19 cellular contexts compared by ENCODE assay signal in genomic region chr4:5993876-5994811, GRCh38. TPM values are rescaled to one million over a fixed set of nuclear protein-coding genes. Genes with fewer than 3 reads are reported as not detected.
"Had no signal": no experiment of that assay in that cellular context is flagged by ENCODE, and none has a peak within 500 bp of the region (broad histone marks: within the 10 kb centered on the region; RNA-seq: fewer than 3 reads in every experiment).

No MANE protein-coding gene starts in this region.

- H3K4me3 ChIP-seq: ascending aorta, breast epithelium, esophagus squamous epithelium, lower lobe of right lung, right atrium auricular region, skin epidermis, testis had no signal

- H3K4me1 ChIP-seq: ascending aorta, breast epithelium, lower lobe of right lung, right atrium auricular region, testis had no signal

- H3K36me3 ChIP-seq: ascending aorta, breast epithelium, esophagus squamous epithelium, lower lobe of right lung, right atrium auricular region had no signal

- H3K9me3 ChIP-seq: ascending aorta, breast epithelium, esophagus squamous epithelium, lower lobe of right lung, right atrium auricular region, testis had no signal

- H3K27me3 ChIP-seq: ascending aorta, right atrium auricular region, testis had no signal

- DNase-seq: activated CD4-positive, alpha-beta T cell treated with anti-CD3 and anti-CD28 coated beads, Interleukin-2, amount 10 ng/mL, durations not matched to agents 7 days and 5 days; activated CD8-positive, alpha-beta T cell treated with anti-CD3 and anti-CD28 coated beads, Interleukin-2, amount 10 ng/mL, durations not matched to agents 7 days and 5 days; activated naive CD4-positive, alpha-beta T cell treated with anti-CD3 and anti-CD28 coated beads, Interleukin-2, amount 50 U/mL, for 16 hours; activated T-cell treated with anti-CD3 and anti-CD28 coated beads, Interleukin-2, amount 50 U/mL, for 48 hours; cerebellar nuclear complex; effector memory CD4-positive, alpha-beta T cell; esophagus squamous epithelium; left cardiac atrium; lower lobe of right lung; nephron progenitor cell; occipital lobe; stimulated activated CD4-positive, alpha-beta T cell treated with anti-CD3 and anti-CD28 coated beads, Interleukin-4, amount 100 ng/mL, for 1 hour; stimulated activated naive CD8-positive, alpha-beta T cell treated with anti-CD3 and anti-CD28 coated beads, Interleukin-15, amount 100 ng/mL, for 72 hours; testis had no signal

- H3K27ac ChIP-seq: ascending aorta, breast epithelium, esophagus squamous epithelium, lower lobe of right lung, right atrium auricular region, skin epidermis, testis had no signal

- ATAC-seq: activated CD4-positive, CD25-positive, alpha-beta regulatory T cell treated with anti-CD3 and anti-CD28 coated beads, Interleukin-2, amount 50 U/mL, for 24 hours; activated CD8-positive, alpha-beta T cell treated with anti-CD3 and anti-CD28 coated beads, Interleukin-2, amount 10 ng/mL, durations not matched to agents 7 days and 5 days; lower lobe of right lung; stimulated activated naive CD8-positive, alpha-beta T cell treated with anti-CD3 and anti-CD28 coated beads, Interleukin-15, amount 100 ng/mL, for 72 hours had no signal

RNA-seq across cellular contexts. Expression of gene C4orf50, which starts 24.1 kb away (rescaled TPM):
- total RNA-seq: ascending aorta, right atrium auricular region had no signal
